ENCODE assay signal across 32 cellular contexts in genomic region chr16:13684819-13685218, GRCh38.
"Had no signal": no experiment of that assay in that cellular context is flagged by ENCODE, and none has a peak within 500 bp of the region (broad histone marks: within the 10 kb centered on the region; RNA-seq: fewer than 3 reads in every experiment).

No MANE protein-coding gene starts in this region.

- H3K4me3 ChIP-seq: MG63 had no signal

- H3K36me3 ChIP-seq: MG63 had no signal

- DNase-seq: Karpas-422, Kasumi-1, MG63, MM.1S, MV-4-11, NCI-H1048, NCI-H1092, NCI-H1092 treated with DMSO at 0.1 percent for 48 hours, NCI-H1105, NCI-H1105 treated with DMSO at 0.1 percent for 48 hours, NCI-H1417, NCI-H1417 treated with DMSO at 0.1 percent for 48 hours, NCI-H1436, NCI-H1436 treated with DMSO at 0.1 percent for 48 hours, NCI-H146, NCI-H1694, NCI-H1694 treated with DMSO at 0.1 percent for 48 hours, NCI-H187, NCI-H187 treated with DMSO at 0.1 percent for 48 hours, NCI-H1930, NCI-H2029, NCI-H2029 treated with DMSO at 0.1 percent for 48 hours, NCI-H2081, NCI-H2081 treated with DMSO at 0.1 percent for 48 hours, NCI-H2107, NCI-H2171, NCI-H2171 treated with DMSO at 0.1 percent for 48 hours, NCI-H2227 treated with DMSO at 0.1 percent for 48 hours, NCI-H226, NCI-H345, NCI-H510A had no signal

- H3K9me3 ChIP-seq: MG63 had no signal

- H3K4me2 ChIP-seq: KMS-11 had no signal

- H3K27ac ChIP-seq: KMS-11 had no signal

- H3K9ac ChIP-seq: KMS-11 had no signal
